17 cellular contexts compared by ENCODE assay signal in the genomic region with DNA sequence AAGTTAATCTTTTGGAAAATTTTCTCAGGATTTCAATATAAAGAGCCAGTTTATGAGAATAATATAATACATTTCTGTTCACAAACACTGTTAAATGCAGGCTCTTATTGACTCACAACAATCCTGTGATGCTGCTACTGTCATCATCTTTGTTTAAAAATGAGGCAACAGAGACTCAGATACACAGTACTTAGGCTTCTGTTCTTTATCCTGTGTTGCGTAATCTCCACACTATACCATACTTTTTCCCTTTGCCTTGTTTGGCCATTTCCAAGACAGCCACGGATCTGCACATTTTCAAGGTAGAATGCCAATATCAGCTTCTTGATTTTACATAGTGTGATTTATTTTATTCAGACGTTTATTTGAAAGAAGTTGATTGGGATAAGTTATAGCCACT.
DNase-seq lines count a peak whose midpoint lies in the region; ATAC-seq and TF ChIP-seq lines count a peak whose summit lies in the region.
"Had no signal": no experiment of that assay in that cellular context is flagged by ENCODE, and none has a peak within 500 bp of the region (broad histone marks: within the 10 kb centered on the region; RNA-seq: fewer than 3 reads in every experiment).

No MANE protein-coding gene starts in this region.

- POLR2A ChIA-PET in Panc1 (lab: Charles Lee): no interaction called here

- H3K4me3 Mint-ChIP-seq in HFFc6 (no peak overlapping the region), osteocyte (ENCODE audit: unreplicated experiment) (no peak overlapping the region)
- H3K4me3 Mint-ChIP-seq: CD14-positive monocyte; central memory CD8-positive, alpha-beta T cell; IgD-negative memory B cell had no signal

- H3K27ac ChIP-seq in Panc1 (ENCODE audit: low read length) (peak overlapping the region; percentile 48; the same call in 1 of the 2 replicates), epithelial cell of prostate (no peak overlapping the region)
- H3K27ac ChIP-seq: parathyroid adenoma had no signal

- CTCF ChIA-PET in Panc1 (lab: Charles Lee): no interaction called here

- H3K9me3 Mint-ChIP-seq in HFFc6: peaks cover 11% of the 10 kb centered on the region; the same call in 1 of the 2 replicates
- H3K9me3 Mint-ChIP-seq in osteocyte (ENCODE audit: unreplicated experiment): peaks cover 3% of the 10 kb centered on the region
- H3K9me3 Mint-ChIP-seq: activated naive CD4-positive, alpha-beta T cell treated with anti-CD3 and anti-CD28 coated beads, Interleukin-2, amount 50 U/mL, for 72 hours; central memory CD8-positive, alpha-beta T cell had no signal

- no peaks in the 10 kb centered on the region for H3K9me3 ChIP-seq in Panc1 (ENCODE audit: control insufficient read depth, insufficient read depth, low read depth, low read length)

- H3K4me1 ChIP-seq in Panc1 (ENCODE audit: control insufficient read depth, insufficient read depth, low read length): peaks cover 16% of the 10 kb centered on the region

- no peak for ATAC-seq in Panc1
- ATAC-seq in GM21529 (IDR thresholded peaks at IDR 0.05; ENCODE audit: unreplicated experiment): no peak
- ATAC-seq: activated naive CD4-positive, alpha-beta T cell treated with anti-CD3 and anti-CD28 coated beads, Interleukin-2, amount 50 U/mL, for 72 hours had no signal

- no peak for TF ChIP-seq CTCF in HFFc6 (IDR thresholded peaks at IDR 0.05)
- no peak for TF ChIP-seq CTCF in Panc1 (IDR thresholded peaks at IDR 0.05)
- TF ChIP-seq CTCF in osteocyte (IDR thresholded peaks at IDR 0.05): no peak

- no peaks in the 10 kb centered on the region; the same call in 1 of the 2 replicates for H3K27me3 Mint-ChIP-seq in HFFc6 (ENCODE audit: insufficient read depth)
- H3K27me3 Mint-ChIP-seq in osteocyte (ENCODE audit: unreplicated experiment): no peaks in the 10 kb centered on the region

- H3K27ac Mint-ChIP-seq in HFFc6 (peak overlapping the region; percentile 77), osteocyte (ENCODE audit: unreplicated experiment) (peak overlapping the region; percentile 46)
- H3K27ac Mint-ChIP-seq: activated naive CD4-positive, alpha-beta T cell treated with anti-CD3 and anti-CD28 coated beads, Interleukin-2, amount 50 U/mL, for 72 hours; IgD-negative memory B cell had no signal

- no TSS peak for BruUV-seq in Panc1 (replicated peaks; lab: Mats Ljungman, UMichigan)

- peaks cover 32% of the 10 kb centered on the region for H3K36me3 Mint-ChIP-seq in HFFc6 (ENCODE audit: low read depth)
- H3K36me3 Mint-ChIP-seq in osteocyte (ENCODE audit: unreplicated experiment): peaks cover 7% of the 10 kb centered on the region
- H3K36me3 Mint-ChIP-seq: activated naive CD4-positive, alpha-beta T cell treated with anti-CD3 and anti-CD28 coated beads, Interleukin-2, amount 50 U/mL, for 72 hours; CD14-positive monocyte; IgD-negative memory B cell had no signal

- H3K27me3 ChIP-seq in Panc1 (ENCODE audit: control insufficient read depth, insufficient read depth, low read length): no peaks in the 10 kb centered on the region

- H3K4me1 Mint-ChIP-seq in HFFc6 (ENCODE audit: low read depth) (peaks cover 93% of the 10 kb centered on the region), osteocyte (ENCODE audit: unreplicated experiment) (peaks cover 78% of the 10 kb centered on the region)
- H3K4me1 Mint-ChIP-seq: central memory CD8-positive, alpha-beta T cell; IgD-negative memory B cell had no signal

- in situ Hi-C loops in Panc1 (cut with HindIII; ENCODE audit: low pct_unique_long_range_greater_than_20kb, low sequenced_read_pairs): no loop called here

- DNase-seq in HFFc6: peak; percentile 26
- no peak for DNase-seq in Panc1 (ENCODE audit: low read depth, low spot score)
- peak; percentile 26 for DNase-seq in epithelial cell of prostate (ENCODE audit: low read depth, low spot score)
- no peak for DNase-seq in osteocyte (ENCODE audit: extremely low spot score, unreplicated experiment)
- no peak for DNase-seq in stimulated activated naive CD4-positive, alpha-beta T cell (lab: John Stamatoyannopoulos, UW)
- DNase-seq in cerebellar cortex (ENCODE audit: low spot score): no peak
- DNase-seq in SHP77 treated with DMSO at 0.1 percent for 48 hours (lab: John Stamatoyannopoulos, UW): no peak
- DNase-seq: H7, NCI-H1694, NCI-H510A, T-helper 2 cell had no signal

- no peaks in the 10 kb centered on the region for H3K36me3 ChIP-seq in Panc1 (ENCODE audit: control insufficient read depth, insufficient read depth, low read length)

- intact Hi-C loops in Panc1 (cut with micrococcal nuclease; ENCODE audit: unreplicated experiment): no loop called here

- no peak overlapping the region for H3K4me3 ChIP-seq in Panc1 (ENCODE audit: low read depth in 2 of 2, low read length in 2 of 2)

Comparison
In these comparisons a context has a peak if more than half of its experiments do, and no peak if none do; other contexts are left out.
1. DNase-seq: peak in HFFc6 (single experiment) and epithelial cell of prostate (single experiment); none in Panc1 (single experiment), osteocyte (single experiment), stimulated activated naive CD4-positive, alpha-beta T cell (0 of 6), cerebellar cortex (single experiment) and SHP77 treated with DMSO at 0.1 percent for 48 hours (single experiment).